Comparison of ENCODE assay signal across 11 cellular contexts in the genomic region with DNA sequence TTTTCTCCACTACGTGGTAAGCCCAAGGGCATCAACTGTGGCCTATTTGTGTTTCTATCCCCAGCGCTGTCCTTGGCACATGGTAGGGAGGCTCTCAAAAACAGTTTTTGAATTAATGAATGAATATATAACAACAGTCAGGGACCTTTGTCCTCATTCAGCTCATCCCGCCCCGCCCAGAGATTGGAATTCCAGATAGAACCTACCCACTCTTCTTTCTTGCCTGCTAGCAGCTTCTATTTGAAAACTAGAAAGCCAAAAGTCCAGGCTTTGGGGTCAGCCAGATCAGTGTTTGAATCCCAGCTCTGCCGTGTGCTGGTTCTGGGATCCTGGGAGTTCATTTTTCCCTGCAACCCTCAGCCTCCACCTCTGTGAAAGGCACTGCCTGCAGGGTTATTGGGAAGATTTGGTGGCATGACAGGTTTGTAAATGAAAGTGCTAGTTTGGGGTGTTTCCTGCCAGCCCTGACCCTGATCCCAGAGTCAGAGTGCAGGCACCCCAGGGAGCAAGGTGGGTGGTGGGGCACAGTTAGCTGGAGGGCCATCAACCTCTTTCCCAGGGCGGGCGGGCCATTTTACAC. TPM values are rescaled to one million over a fixed set of nuclear protein-coding genes. Genes with fewer than 3 reads are reported as not detected.
DNase-seq lines count a peak whose midpoint lies in the region; ATAC-seq and TF ChIP-seq lines count a peak whose summit lies in the region.
"Had no signal": no experiment of that assay in that cellular context is flagged by ENCODE, and none has a peak within 500 bp of the region (broad histone marks: within the 10 kb centered on the region; RNA-seq: fewer than 3 reads in every experiment).

No MANE protein-coding gene starts in this region.

- no peak overlapping the region for H3K4me3 ChIP-seq in breast epithelium
- H3K4me3 ChIP-seq in mammary epithelial cell (replicated peaks in 1 of 3; ENCODE audit: insufficient read depth in 1 of 3, low read depth in 2 of 3, low read length in 3 of 3) = no peak overlapping the region
- no peak overlapping the region for H3K4me3 ChIP-seq in liver (ENCODE audit: low read depth in 1 of 3, low read length in 3 of 3)

- no peaks in the 10 kb centered on the region for H4K20me1 ChIP-seq in mammary epithelial cell (ENCODE audit: insufficient read depth, low read length)

- peaks cover 0 to 18% of the 10 kb centered on the region in 2 donors for H3K4me1 ChIP-seq in breast epithelium
- H3K4me1 ChIP-seq in mammary epithelial cell (ENCODE audit: insufficient read depth, low read length) = peaks cover 21% of the 10 kb centered on the region
- H3K4me1 ChIP-seq in liver (ENCODE audit: control insufficient read depth in 4 of 4, insufficient read depth in 4 of 4, low read length in 3 of 4) = peaks cover 24 to 69% (median 53%) of the 10 kb centered on the region in 4 donors

- H3K9ac ChIP-seq in mammary epithelial cell (ENCODE audit: insufficient read depth, low read length) = no peak overlapping the region
- H3K9ac ChIP-seq in liver (ENCODE audit: low read depth in 1 of 2, low read length in 2 of 2) = peak overlapping the region in 1 of 2 donors; percentile 19
- H3K9ac ChIP-seq: parathyroid adenoma had no signal

- H3K9me3 Mint-ChIP-seq in activated T-helper 17 cell treated with anti-CD3 and anti-CD28 coated beads, Interleukin-2, amount 50 U/mL, for 72 hours = no peaks in the 10 kb centered on the region
- H3K9me3 Mint-ChIP-seq in type B pancreatic cell = no peaks in the 10 kb centered on the region

- peak overlapping the region; percentile 100 for H3K4me3 Mint-ChIP-seq in activated T-helper 17 cell treated with anti-CD3 and anti-CD28 coated beads, Interleukin-2, amount 50 U/mL, for 72 hours
- peak overlapping the region; percentile 61 for H3K4me3 Mint-ChIP-seq in type B pancreatic cell

- intact Hi-C loops in breast epithelium (cut with DNase I; ENCODE audit: low total_unique reads) = no loop called here
- intact Hi-C loops in mammary epithelial cell (cut with micrococcal nuclease) = no loop called here
- intact Hi-C loops in cardiac septum (cut with DNase I) = no loop called here

- H3K36me3 ChIP-seq in breast epithelium = no peaks in the 10 kb centered on the region
- no peaks in the 10 kb centered on the region for H3K36me3 ChIP-seq in mammary epithelial cell (ENCODE audit: insufficient read depth, low read length)
- H3K36me3 ChIP-seq in liver (ENCODE audit: control insufficient read depth in 4 of 4, insufficient read depth in 3 of 4, low read depth in 1 of 4, low read length in 3 of 4) = no peaks in the 10 kb centered on the region

- H3K27me3 ChIP-seq in breast epithelium (no peaks in the 10 kb centered on the region), mammary epithelial cell (ENCODE audit: insufficient read depth, low read length) (no peaks in the 10 kb centered on the region), liver (ENCODE audit: control insufficient read depth in 4 of 4, insufficient read depth in 4 of 4, low read length in 3 of 4) (no peaks in the 10 kb centered on the region)

- H3K36me3 Mint-ChIP-seq in activated T-helper 17 cell treated with anti-CD3 and anti-CD28 coated beads, Interleukin-2, amount 50 U/mL, for 72 hours (ENCODE audit: low read depth) = peaks cover 63% of the 10 kb centered on the region
- peaks cover 10% of the 10 kb centered on the region for H3K36me3 Mint-ChIP-seq in type B pancreatic cell

- no peak for TF ChIP-seq CTCF in breast epithelium (IDR thresholded peaks at IDR 0.05)
- TF ChIP-seq CTCF in mammary epithelial cell (conservative IDR thresholded peaks at IDR 0.05 in 1 of 2, IDR thresholded peaks at IDR 0.05 in 1 of 2; ENCODE audit: extremely low read depth in 1 of 2, insufficient read depth in 1 of 2, low read depth in 1 of 2, low read length in 2 of 2) = no peak
- TF ChIP-seq CTCF in liver (IDR thresholded peaks at IDR 0.05; ENCODE audit: low read depth, low read length, missing input control) = no peak
- no peak for TF ChIP-seq CTCF in type B pancreatic cell (conservative IDR thresholded peaks at IDR 0.05)
- TF ChIP-seq CTCF in omental fat pad (IDR thresholded peaks at IDR 0.05) = no peak

- H3K4me2 ChIP-seq in mammary epithelial cell (ENCODE audit: insufficient read depth, low read depth, low read length) = no peak overlapping the region

- no peak overlapping the region for H2AFZ ChIP-seq in mammary epithelial cell (ENCODE audit: low read depth, low read length)
- H2AFZ ChIP-seq: parathyroid adenoma had no signal

- H3K27ac ChIP-seq in breast epithelium (peak overlapping the region; percentile 62 to 89), mammary epithelial cell (ENCODE audit: insufficient read depth, low read depth, low read length) (no peak overlapping the region), liver (ENCODE audit: low read depth in 1 of 2, low read length in 2 of 2) (peak overlapping the region; percentile 90 to 98)
- H3K27ac ChIP-seq: epithelial cell of prostate, parathyroid adenoma had no signal

- dilution Hi-C loops in mammary epithelial cell (cut with HindIII; ENCODE audit: low sequenced_read_pairs) = no loop called here

- TF ChIP-seq POLR2A in breast epithelium (IDR thresholded peaks at IDR 0.05) = no peak

- TF ChIP-seq RAD21 in liver (IDR thresholded peaks at IDR 0.05) = no peak

- no TSS peak for BruUV-seq in mammary epithelial cell (replicated peaks; lab: Mats Ljungman, UMichigan)

- H3K27me3 Mint-ChIP-seq in activated T-helper 17 cell treated with anti-CD3 and anti-CD28 coated beads, Interleukin-2, amount 50 U/mL, for 72 hours = no peaks in the 10 kb centered on the region
- peaks cover 17% of the 10 kb centered on the region for H3K27me3 Mint-ChIP-seq in type B pancreatic cell

- no peaks in the 10 kb centered on the region for H3K9me3 ChIP-seq in breast epithelium
- no peaks in the 10 kb centered on the region for H3K9me3 ChIP-seq in mammary epithelial cell (replicated peaks; ENCODE audit: insufficient read depth, low read length)
- H3K9me3 ChIP-seq in liver (ENCODE audit: control insufficient read depth in 4 of 4, low read length in 3 of 4) = no peaks in the 10 kb centered on the region

- CTCF ChIA-PET in mammary epithelial cell (lab: Charles Lee; ENCODE audit: low non-redundant PET) = interaction anchor here (0.6 to 0.7 kb wide), 2 partner anchors 299 to 374 kb away, joined by 3 to 4 read pairs; no protein-coding TSS in a partner anchor

- in situ Hi-C loops in mammary epithelial cell (cut with MboI; ENCODE audit: low sequenced_read_pairs in 2 of 2) = no loop called here

- H3K4me1 Mint-ChIP-seq in activated T-helper 17 cell treated with anti-CD3 and anti-CD28 coated beads, Interleukin-2, amount 50 U/mL, for 72 hours = peaks cover 23% of the 10 kb centered on the region
- peaks cover 15% of the 10 kb centered on the region for H3K4me1 Mint-ChIP-seq in type B pancreatic cell (ENCODE audit: unreplicated experiment)

- peak overlapping the region; percentile 98 for H3K27ac Mint-ChIP-seq in activated T-helper 17 cell treated with anti-CD3 and anti-CD28 coated beads, Interleukin-2, amount 50 U/mL, for 72 hours
- H3K27ac Mint-ChIP-seq in type B pancreatic cell = peak overlapping the region; percentile 79

- ATAC-seq in activated T-helper 17 cell treated with anti-CD3 and anti-CD28 coated beads, Interleukin-2, amount 50 U/mL, for 72 hours (replicated peaks) = no peak
- ATAC-seq in omental fat pad (ENCODE audit: low FRiP score) = no peak

- DNase-seq in breast epithelium (ENCODE audit: low spot score in 2 of 2) (no peak), mammary epithelial cell (no peak), type B pancreatic cell (ENCODE audit: extremely low spot score, unreplicated experiment) (no peak), cardiac septum (ENCODE audit: low spot score) (no peak), C1 segment of cervical spinal cord (lab: John Stamatoyannopoulos, UW) (no peak), omental fat pad (ENCODE audit: low spot score) (no peak)
- DNase-seq: stimulated activated CD8-positive, alpha-beta memory T cell treated with anti-CD3 and anti-CD28 coated beads, Interleukin-4, amount 100 ng/mL, for 48 hours had no signal

- WGBS in mammary epithelial cell (ENCODE audit: low coverage, missing lambda C conversion rate) = 96% methylated on average over 7 of the region's 7 CpGs
- 62% methylated on average over 7 of the region's 7 CpGs for WGBS in liver

- H3K79me2 ChIP-seq in mammary epithelial cell (ENCODE audit: insufficient read depth, low read length) = peaks cover 63% of the 10 kb centered on the region

RNA-seq across cellular contexts. Expression of a gene that starts 4.5 kb away (rescaled TPM):
- total RNA-seq in breast epithelium (10 to 100 TPM; 15.8 to 82.8 (median 36.4) TPM), mammary epithelial cell (10 to 100 TPM in 1 of 2 donors, 1 to 10 TPM in 1; 5.8 to 24.6 TPM), liver (10 to 100 TPM; 38.1 to 84.1 TPM), type B pancreatic cell (ENCODE audit: low replicate concordance) (86.9 and 157 TPM in 2 replicates), cardiac septum (10.1 TPM), omental fat pad (10 to 100 TPM; 18.0 to 51.7 (median 21.8) TPM)
- polyA plus RNA-seq in mammary epithelial cell (36.3 TPM), liver (100 to 1,000 TPM; 105 to 160 TPM)
- 59.6 TPM for polyA minus RNA-seq in mammary epithelial cell
- 100 to 1,000 TPM in 1 of 2 donors, 10 to 100 TPM in 1; 76.2 to 160 TPM for total RNA-seq in activated T-helper 17 cell treated with anti-CD3 and anti-CD28 coated beads, Interleukin-2, amount 50 U/mL, for 72 hours

RNA-seq across cellular contexts. Expression of a gene that starts 15.9 kb away (rescaled TPM):
- total RNA-seq in breast epithelium = 1 to 10 TPM in 2 of 3 donors, under 1 TPM in 1; 0.98 to 2.1 (median 2.0) TPM
- total RNA-seq in mammary epithelial cell = not detected
- not detected for polyA plus RNA-seq in mammary epithelial cell
- not detected for polyA minus RNA-seq in mammary epithelial cell
- 1 to 10 TPM; 2.5 to 3.4 TPM for total RNA-seq in activated T-helper 17 cell treated with anti-CD3 and anti-CD28 coated beads, Interleukin-2, amount 50 U/mL, for 72 hours
- 1 to 10 TPM; 5.1 to 5.3 TPM for total RNA-seq in liver
- polyA plus RNA-seq in liver = 1 to 10 TPM; 5.9 to 8.8 TPM
- total RNA-seq in type B pancreatic cell (ENCODE audit: low replicate concordance) = 3.4 and 4.2 TPM in 2 replicates
- total RNA-seq in cardiac septum = 0.94 TPM
- total RNA-seq in omental fat pad = 1 to 10 TPM in 2 of 4 donors, under 1 TPM in 2; 0.48 to 3.0 (median 1.4) TPM

RNA-seq across cellular contexts. Expression of a gene that starts 23.2 kb away (rescaled TPM):
- total RNA-seq in breast epithelium = 10 to 100 TPM; 20.6 to 41.3 (median 40.0) TPM
- total RNA-seq in mammary epithelial cell = 10 to 100 TPM; 24.7 to 76.5 TPM
- 37.3 TPM for polyA plus RNA-seq in mammary epithelial cell
- polyA minus RNA-seq in mammary epithelial cell = 4.1 TPM
- 10 to 100 TPM; 31.6 to 39.2 TPM for total RNA-seq in activated T-helper 17 cell treated with anti-CD3 and anti-CD28 coated beads, Interleukin-2, amount 50 U/mL, for 72 hours
- total RNA-seq in liver = 10 to 100 TPM in 1 of 2 donors, 1 to 10 TPM in 1; 8.1 to 25.5 TPM
- polyA plus RNA-seq in liver = 10 to 100 TPM; 15.7 to 18.4 TPM
- 54.7 and 67.2 TPM in 2 replicates for total RNA-seq in type B pancreatic cell (ENCODE audit: low replicate concordance)
- 27.6 TPM for total RNA-seq in cardiac septum
- 10 to 100 TPM; 15.1 to 35.9 (median 24.2) TPM for total RNA-seq in omental fat pad

RNA-seq across cellular contexts. Expression of a gene that starts 40.2 kb away (rescaled TPM):
- total RNA-seq in breast epithelium (1 to 10 TPM in 1 of 3 donors, under 1 TPM in 2; 0.32 to 2.0 (median 0.98) TPM), mammary epithelial cell (not detected), liver (1 to 10 TPM; 1.5 to 1.9 TPM), type B pancreatic cell (ENCODE audit: low replicate concordance) (0.19 TPM in 1 of 2 replicates, not detected in the other), cardiac septum (0.46 TPM), omental fat pad (1 to 10 TPM in 3 of 4 donors, not detected in 1; 1.1 to 2.5 (median 2.2) TPM)
- polyA plus RNA-seq in mammary epithelial cell (not detected), liver (under 1 TPM; 0.13 to 0.55 TPM)
- polyA minus RNA-seq in mammary epithelial cell = not detected
- total RNA-seq in activated T-helper 17 cell treated with anti-CD3 and anti-CD28 coated beads, Interleukin-2, amount 50 U/mL, for 72 hours = not detected
